1 cellular context compared by ENCODE assay signal in the genomic region with DNA sequence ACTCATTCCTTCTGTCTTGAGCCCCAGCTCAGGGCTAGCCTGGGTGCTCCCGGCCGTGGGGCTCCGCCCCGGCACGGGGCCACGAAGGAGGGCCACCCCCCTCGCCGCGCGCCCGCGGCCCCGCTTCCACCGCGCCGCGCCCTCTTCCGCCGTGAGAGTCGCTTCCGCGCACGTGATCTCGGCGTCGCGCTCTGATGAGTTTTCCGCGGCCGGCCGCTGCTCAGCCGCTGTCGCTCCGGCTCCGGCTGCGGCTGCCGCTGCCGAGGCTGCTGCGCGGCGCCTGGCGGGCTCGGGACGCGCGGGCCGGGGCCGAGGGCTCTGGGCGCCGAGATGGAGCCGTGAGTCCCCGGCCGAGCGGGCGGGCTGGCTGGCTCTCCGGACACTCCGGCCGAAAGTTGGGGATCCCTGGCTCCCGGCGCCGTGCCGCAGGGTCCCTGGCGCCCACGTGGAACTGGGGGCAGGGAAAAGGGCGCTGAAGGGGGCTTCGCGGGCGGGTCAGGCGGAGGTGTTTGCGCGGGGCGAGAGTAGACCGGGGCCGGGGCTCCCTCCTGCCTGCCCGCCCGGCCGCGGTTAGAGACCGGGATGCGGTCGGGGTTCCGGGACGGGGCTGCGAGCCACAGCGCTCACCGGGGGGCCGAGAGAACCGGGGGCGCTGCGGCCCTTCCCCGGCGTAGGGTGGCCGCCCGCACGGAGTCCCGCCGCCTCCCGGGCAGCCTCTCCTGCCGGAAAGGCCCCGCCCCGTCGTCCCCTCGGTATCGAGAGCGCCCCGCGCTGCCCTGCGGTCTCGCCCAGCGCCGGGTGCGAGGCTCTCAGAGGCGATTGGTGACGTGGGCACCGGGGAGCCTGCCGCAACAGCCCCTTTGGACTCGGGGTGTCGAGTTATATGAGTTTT.
TF ChIP-seq lines count a peak whose summit lies in the region.

A gene with protein sequence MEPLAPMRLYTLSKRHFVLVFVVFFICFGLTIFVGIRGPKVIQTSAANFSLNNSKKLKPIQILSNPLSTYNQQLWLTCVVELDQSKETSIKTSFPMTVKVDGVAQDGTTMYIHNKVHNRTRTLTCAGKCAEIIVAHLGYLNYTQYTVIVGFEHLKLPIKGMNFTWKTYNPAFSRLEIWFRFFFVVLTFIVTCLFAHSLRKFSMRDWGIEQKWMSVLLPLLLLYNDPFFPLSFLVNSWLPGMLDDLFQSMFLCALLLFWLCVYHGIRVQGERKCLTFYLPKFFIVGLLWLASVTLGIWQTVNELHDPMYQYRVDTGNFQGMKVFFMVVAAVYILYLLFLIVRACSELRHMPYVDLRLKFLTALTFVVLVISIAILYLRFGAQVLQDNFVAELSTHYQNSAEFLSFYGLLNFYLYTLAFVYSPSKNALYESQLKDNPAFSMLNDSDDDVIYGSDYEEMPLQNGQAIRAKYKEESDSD (plus strand): TSS at position 197 of the 892 bp plus-strand sequence. CDS start 134 bp downstream, at position 331.

TF ChIP-seq in HCT116, 20 proteins besides CTCF, POLR2A, EP300 and RAD21 (continued from another document):
- TF ChIP-seq, protein P1, sequence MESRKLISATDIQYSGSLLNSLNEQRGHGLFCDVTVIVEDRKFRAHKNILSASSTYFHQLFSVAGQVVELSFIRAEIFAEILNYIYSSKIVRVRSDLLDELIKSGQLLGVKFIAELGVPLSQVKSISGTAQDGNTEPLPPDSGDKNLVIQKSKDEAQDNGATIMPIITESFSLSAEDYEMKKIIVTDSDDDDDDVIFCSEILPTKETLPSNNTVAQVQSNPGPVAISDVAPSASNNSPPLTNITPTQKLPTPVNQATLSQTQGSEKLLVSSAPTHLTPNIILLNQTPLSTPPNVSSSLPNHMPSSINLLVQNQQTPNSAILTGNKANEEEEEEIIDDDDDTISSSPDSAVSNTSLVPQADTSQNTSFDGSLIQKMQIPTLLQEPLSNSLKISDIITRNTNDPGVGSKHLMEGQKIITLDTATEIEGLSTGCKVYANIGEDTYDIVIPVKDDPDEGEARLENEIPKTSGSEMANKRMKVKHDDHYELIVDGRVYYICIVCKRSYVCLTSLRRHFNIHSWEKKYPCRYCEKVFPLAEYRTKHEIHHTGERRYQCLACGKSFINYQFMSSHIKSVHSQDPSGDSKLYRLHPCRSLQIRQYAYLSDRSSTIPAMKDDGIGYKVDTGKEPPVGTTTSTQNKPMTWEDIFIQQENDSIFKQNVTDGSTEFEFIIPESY (IDR thresholded peaks at IDR 0.05; ENCODE audit: extremely low read depth, insufficient replicate concordance, low read length), result no peak
- TF ChIP-seq ELF1 (IDR thresholded peaks at IDR 0.05; ENCODE audit: borderline replicate concordance, low read depth) (peak; percentile 86; the same call in 1 of the 2 replicates), JUND (IDR thresholded peaks at IDR 0.05) (no peak), POLR2AphosphoS5 (IDR thresholded peaks at IDR 0.05; ENCODE audit: low read depth, low read length) (peak; percentile 77), TCF7L2 (IDR thresholded peaks at IDR 0.05; ENCODE audit: borderline replicate concordance, extremely low read depth, insufficient read depth, insufficient read length) (peak; percentile 19), ZNF274 (IDR thresholded peaks at IDR 0.05; ENCODE audit: low read depth, low read length) (no peak), EZH2 (IDR thresholded peaks at IDR 0.05) (no peak), EZH2phosphoT487 (IDR thresholded peaks at IDR 0.05; ENCODE audit: borderline replicate concordance) (no peak), YY1 (IDR thresholded peaks at IDR 0.05; ENCODE audit: extremely low read depth, insufficient replicate concordance, low read depth, low read length) (no peak), CEBPB (IDR thresholded peaks at IDR 0.05; ENCODE audit: low read depth) (no peak), SP1 (IDR thresholded peaks at IDR 0.05; ENCODE audit: low read depth) (no peak), FOSL1 (IDR thresholded peaks at IDR 0.05; ENCODE audit: low read depth) (no peak), SIN3A (IDR thresholded peaks at IDR 0.05; ENCODE audit: low read depth) (0 out of 2 replicates have a peak, but pooled peaks have one; percentile 68)
- TF ChIP-seq, protein P2, sequence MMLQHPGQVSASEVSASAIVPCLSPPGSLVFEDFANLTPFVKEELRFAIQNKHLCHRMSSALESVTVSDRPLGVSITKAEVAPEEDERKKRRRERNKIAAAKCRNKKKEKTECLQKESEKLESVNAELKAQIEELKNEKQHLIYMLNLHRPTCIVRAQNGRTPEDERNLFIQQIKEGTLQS (IDR thresholded peaks at IDR 0.05), result no peak
TF ChIP-seq in HCT116: peak in this region for 8.
